Comparison of ENCODE assay signal across 1 cellular context in the genomic region with DNA sequence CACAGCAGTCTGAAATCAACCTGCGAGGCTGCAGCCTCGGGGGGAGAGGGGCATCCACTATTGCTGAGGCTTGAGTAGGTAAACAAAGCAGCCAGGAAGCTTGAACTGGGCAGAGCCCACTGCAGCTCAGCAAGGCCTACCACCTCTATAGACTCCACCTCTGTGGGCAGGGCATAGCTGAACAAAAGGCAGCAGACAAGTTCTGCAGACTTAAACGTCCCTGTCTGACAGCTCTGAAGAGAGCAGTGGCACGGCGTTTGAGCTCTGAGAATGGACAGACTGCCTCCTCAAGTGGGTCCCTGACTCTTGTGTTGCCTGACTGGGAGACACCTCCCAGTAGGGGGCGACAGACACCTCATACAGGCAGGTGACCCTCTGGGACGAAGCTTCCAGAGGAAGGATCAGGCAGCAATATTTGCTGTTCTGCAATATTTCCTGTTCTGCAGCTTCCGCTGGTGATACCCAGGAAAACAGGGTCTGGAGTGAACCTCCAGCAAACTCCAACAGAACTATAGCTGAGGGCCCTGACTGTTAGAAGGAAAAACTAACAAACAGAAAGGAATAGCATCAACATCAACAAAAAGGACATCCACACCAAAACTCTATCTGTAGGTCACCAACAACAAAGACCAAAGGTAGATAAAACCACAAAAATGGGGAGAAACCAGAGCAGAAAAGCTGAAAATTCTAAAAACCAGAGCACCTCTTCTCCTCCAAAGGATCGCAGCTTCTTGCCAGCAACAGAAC.
TF ChIP-seq lines count a peak whose summit lies in the region.

No MANE protein-coding gene starts in this region.

TF ChIP-seq in IMR-90, 13 proteins besides CTCF, POLR2A, EP300 and RAD21:
- peak; percentile 48 for TF ChIP-seq SMC3 (IDR thresholded peaks at IDR 0.05; ENCODE audit: low read depth, low read length)
TF ChIP-seq in IMR-90: peak in this region for 1; not testable (repeated sequence) for 12.
